ENCODE assay signal across 16 cellular contexts in genomic region chr5:181069767-181070491, GRCh38. TPM values are rescaled to one million over a fixed set of nuclear protein-coding genes. Genes with fewer than 3 reads are reported as not detected.
DNase-seq lines count a peak whose midpoint lies in the region; ATAC-seq, FAIRE-seq and TF ChIP-seq lines count a peak whose summit lies in the region.
"Had no signal": no experiment of that assay in that cellular context is flagged by ENCODE, and none has a peak within 500 bp of the region (broad histone marks: within the 10 kb centered on the region; RNA-seq: fewer than 3 reads in every experiment).

No MANE protein-coding gene starts in this region.

- TF ChIP-seq RAD21 in H1 (IDR thresholded peaks at IDR 0.05 in 1 of 2, conservative IDR thresholded peaks at IDR 0.05 in 1 of 2; ENCODE audit: low read depth in 2 of 2, low read length in 2 of 2), result no peak
- no peak for TF ChIP-seq RAD21 in HepG2 (CRISPR knock-in tag; IDR thresholded peaks at IDR 0.05)

- no peaks in the 10 kb centered on the region for H4K20me1 ChIP-seq in H1 (replicated peaks in 1 of 2; ENCODE audit: control insufficient read depth in 1 of 2, insufficient read depth in 2 of 2, low read length in 2 of 2)
- H4K20me1 ChIP-seq in HepG2 (ENCODE audit: insufficient read depth, low read length), result no peaks in the 10 kb centered on the region

- POLR2A ChIA-PET in H1 (lab: Charles Lee; ENCODE audit: partially characterized antibody), result interaction anchor here (0.6 to 2.9 kb wide), 3 partner anchors 12 to 30 kb away, joined by 3 to 10 read pairs (median 7); no protein-coding TSS in a partner anchor
- POLR2A ChIA-PET in HepG2 (lab: Yijun Ruan, JAX), result no interaction called here

- no peak overlapping the region for H2BK12ac ChIP-seq in H1 (ENCODE audit: low read depth, low read length)

- TF ChIP-seq CTCF in HFFc6 (IDR thresholded peaks at IDR 0.05) (no peak), H1 (IDR thresholded peaks at IDR 0.05; ENCODE audit: control extremely low read depth in 1 of 3, insufficient read depth in 1 of 3, low read depth in 1 of 3, low read length in 3 of 3) (no peak), HepG2 (CRISPR knock-in tag; IDR thresholded peaks at IDR 0.05) (no peak), stomach (IDR thresholded peaks at IDR 0.05) (no peak)

- H3K18ac ChIP-seq in H1 (ENCODE audit: extremely low read depth, low read length), result no peak overlapping the region

- H3K4me2 ChIP-seq in H1 (ENCODE audit: insufficient read depth in 1 of 2, low read depth in 2 of 2, low read length in 2 of 2) (peak overlapping the region; percentile 50 to 58), HepG2 (ENCODE audit: low read depth, low read length) (peak overlapping the region; percentile 18; the same call in 1 of the 2 replicates)

- no peaks in the 10 kb centered on the region for H3K36me3 Mint-ChIP-seq in HFFc6 (ENCODE audit: low read depth)
- H3K36me3 Mint-ChIP-seq: activated naive CD8-positive, alpha-beta T cell treated with anti-CD3 and anti-CD28 coated beads for 36 hours had no signal

- no peak overlapping the region for H3K27ac ChIP-seq in H1 (ENCODE audit: low read depth, low read length)
- H3K27ac ChIP-seq in HepG2 (ENCODE audit: extremely low read length, insufficient read depth, low read length), result no peak overlapping the region
- H3K27ac ChIP-seq in stomach, result no peak overlapping the region

- no peak for TF ChIP-seq EP300 in H1 (IDR thresholded peaks at IDR 0.05; ENCODE audit: borderline replicate concordance in 1 of 2, low read depth in 2 of 2, low read length in 2 of 2)
- TF ChIP-seq EP300 in HepG2 (IDR thresholded peaks at IDR 0.05; ENCODE audit: low read depth in 2 of 2, low read length in 2 of 2), result no peak
- TF ChIP-seq EP300 in HepG2 (CRISPR knock-in tag; IDR thresholded peaks at IDR 0.05; ENCODE audit: borderline replicate concordance), result no peak
- TF ChIP-seq EP300 in stomach (IDR thresholded peaks at IDR 0.05), result no peak

- H2BK120ac ChIP-seq in H1 (replicated peaks; ENCODE audit: low read depth, low read length), result no peak overlapping the region

- TF ChIP-seq POLR2A in H1 (IDR thresholded peaks at IDR 0.05; ENCODE audit: control extremely low read depth in 1 of 2, low read depth in 2 of 2, low read length in 2 of 2) (peak; percentile 50 to 85), HepG2 (IDR thresholded peaks at IDR 0.05; ENCODE audit: insufficient read depth in 1 of 2, low read depth in 2 of 2, low read length in 2 of 2) (no peak), stomach (IDR thresholded peaks at IDR 0.05) (no peak)

- H2AFZ ChIP-seq in H1 (ENCODE audit: low read length) (peak overlapping the region; percentile 27; the same call in 1 of the 2 replicates), HepG2 (ENCODE audit: low read length) (no peak overlapping the region)

- H3K4ac ChIP-seq in H1 (replicated peaks; ENCODE audit: insufficient read length, low read depth, low read length), result no peak overlapping the region

- intact Hi-C loops in HepG2 (cut with micrococcal nuclease; ENCODE audit: unreplicated experiment) (no loop called here), stomach (cut with DNase I; ENCODE audit: low total_unique reads) (no loop called here)

- no peaks in the 10 kb centered on the region for H3K79me1 ChIP-seq in H1 (ENCODE audit: low read depth, low read length)

- H4K8ac ChIP-seq in H1 (ENCODE audit: extremely low read depth, insufficient read depth, low read length), result no peak overlapping the region

- ATAC-seq in HepG2 (peak; percentile 63), GM18517 (IDR thresholded peaks at IDR 0.05; ENCODE audit: unreplicated experiment) (no peak)

- DNase-seq in ELF-1 (ENCODE audit: low read depth, low spot score) (peak; percentile 23), HFFc6 (peak; percentile 12), H1 (ENCODE audit: low read depth in 1 of 2, low spot score in 2 of 2) (peak in 1 of 2 experiments; percentile 85), HepG2 (ENCODE audit: low spot score) (no peak), NCI-H146 (lab: John Stamatoyannopoulos, UW) (no peak), stomach (no peak)
- no peak for DNase-seq in activated T-cell treated with anti-CD3 and anti-CD28 coated beads, Interleukin-2, amount 50 U/mL, for 48 hours
- DNase-seq: activated CD4-positive, CD25-positive, alpha-beta regulatory T cell; activated naive CD8-positive, alpha-beta T cell treated with anti-CD3 and anti-CD28 coated beads for 36 hours; activated T-cell treated with anti-CD3 and anti-CD28 coated beads for 4 hours; effector CD8-positive, alpha-beta T cell; NCI-H1092; OCI-M1 had no signal

- CTCF ChIA-PET in H1 (lab: Charles Lee; ENCODE audit: partially characterized antibody) (interaction anchor here (1.5 to 2.6 kb wide), 2 partner anchors 14 to 15 kb away, joined by 6 to 13 read pairs; no protein-coding TSS in a partner anchor), HepG2 (lab: Yijun Ruan, JAX; ENCODE audit: low intra/inter-chr PET ratio, low total read pairs) (no interaction called here)

- no peaks in the 10 kb centered on the region for H3K4me1 Mint-ChIP-seq in HFFc6 (ENCODE audit: low read depth)
- H3K4me1 Mint-ChIP-seq: activated naive CD8-positive, alpha-beta T cell treated with anti-CD3 and anti-CD28 coated beads for 36 hours had no signal

- H3K56ac ChIP-seq in H1 (replicated peaks; ENCODE audit: insufficient read length, low read depth, low read length), result no peak overlapping the region

- H3K9me3 ChIP-seq in H1 (ENCODE audit: insufficient read depth in 2 of 2, low read depth in 1 of 2, low read length in 1 of 2) (peaks cover 5 to 20% of the 10 kb centered on the region in 2 experiments), HepG2 (ENCODE audit: low read length) (no peaks in the 10 kb centered on the region), stomach (peaks cover 3 to 11% (median 10%) of the 10 kb centered on the region in 4 donors)

- H3K9ac ChIP-seq in H1 (replicated peaks in 1 of 4; ENCODE audit: extremely low read depth in 1 of 4, low read depth in 3 of 4, low read length in 3 of 4), result no peak overlapping the region
- H3K9ac ChIP-seq in HepG2 (ENCODE audit: insufficient read depth, low read depth, low read length), result no peak overlapping the region

- peak overlapping the region in 3 of 4 experiments; percentile 14 to 49 (median 23); a peak in 6 of 8 replicates for H3K4me3 ChIP-seq in H1 (ENCODE audit: extremely low read depth in 1 of 4, insufficient read depth in 2 of 4, low read depth in 3 of 4, low read length in 4 of 4)
- no peak overlapping the region for H3K4me3 ChIP-seq in HepG2 (replicated peaks in 1 of 3; ENCODE audit: insufficient read depth in 1 of 3, low read depth in 2 of 3, low read length in 3 of 3)
- no peak overlapping the region for H3K4me3 ChIP-seq in stomach

- no peaks in the 10 kb centered on the region for H3K36me3 ChIP-seq in H1 (ENCODE audit: control insufficient read depth in 2 of 4, insufficient read depth in 4 of 4, low read length in 3 of 4)
- no peaks in the 10 kb centered on the region for H3K36me3 ChIP-seq in HepG2 (replicated peaks in 1 of 2; ENCODE audit: control insufficient read depth in 1 of 2, insufficient read depth in 2 of 2, low read length in 2 of 2)
- H3K36me3 ChIP-seq in stomach, result no peaks in the 10 kb centered on the region

- H3K27me3 Mint-ChIP-seq in HFFc6 (ENCODE audit: insufficient read depth), result peaks cover 26% of the 10 kb centered on the region

- H3K23me2 ChIP-seq in H1 (ENCODE audit: low read depth, low read length), result no peaks in the 10 kb centered on the region

- no peak overlapping the region for H2BK5ac ChIP-seq in H1 (ENCODE audit: low read depth, low read length)

- no peaks in the 10 kb centered on the region for H3K9me3 Mint-ChIP-seq in HFFc6
- H3K9me3 Mint-ChIP-seq: activated naive CD8-positive, alpha-beta T cell treated with anti-CD3 and anti-CD28 coated beads for 36 hours had no signal

- H3K4me3 Mint-ChIP-seq in HFFc6, result peak overlapping the region; percentile 47
- H3K4me3 Mint-ChIP-seq: activated naive CD8-positive, alpha-beta T cell treated with anti-CD3 and anti-CD28 coated beads for 36 hours had no signal

- no peak overlapping the region for H3K14ac ChIP-seq in H1 (ENCODE audit: insufficient read length)

- H3K79me2 ChIP-seq in H1 (ENCODE audit: control insufficient read depth in 1 of 2, insufficient read depth in 2 of 2, low read length in 2 of 2) (no peaks in the 10 kb centered on the region), HepG2 (ENCODE audit: insufficient read depth, low read length) (no peaks in the 10 kb centered on the region)

- no TSS peak for BruUV-seq in HepG2 (replicated peaks; lab: Mats Ljungman, UMichigan)

- H4K5ac ChIP-seq in H1 (ENCODE audit: insufficient read length, low read depth, low read length), result no peak overlapping the region

- H3K4me1 ChIP-seq in H1 (replicated peaks in 1 of 4; ENCODE audit: control insufficient read depth in 3 of 4, insufficient read depth in 4 of 4, low read length in 3 of 4) (peaks cover 0 to 5% (median 3%) of the 10 kb centered on the region in 4 experiments; a peak in 3 of 7 replicates), HepG2 (ENCODE audit: insufficient read depth, low read length) (no peaks in the 10 kb centered on the region), stomach (no peaks in the 10 kb centered on the region)

- in situ Hi-C loops in HepG2 (cut with HindIII; ENCODE audit: extremely low pct_ligation_motif_present, low pct_unique_long_range_greater_than_20kb), result no loop called here

- WGBS in H1 (ENCODE audit: extremely low coverage in 1 of 2, insufficient coverage in 1 of 2, insufficient read length in 1 of 2, insufficient replicate concordance in 2 of 2, low coverage in 1 of 2, low lambda C conversion rate in 2 of 2, missing lambda C conversion rate in 1 of 2), 2 experiments, result 45% methylated on average over 25 of the region's 26 CpGs; no CpG with 5 or more reads in 1 of the 2 experiments
- 16% methylated on average over 5 of the region's 26 CpGs for WGBS in HepG2 (ENCODE audit: low lambda C conversion rate)
- whole genome bisulfite sequencing in stomach, 5 donors, result 36 to 45% (median 40%) methylated on average over 18 to 26 of the region's 26 CpGs

- H4K91ac ChIP-seq in H1 (replicated peaks; ENCODE audit: insufficient read length, low read length), result no peak overlapping the region

- H3K23ac ChIP-seq in H1 (ENCODE audit: insufficient read length), result no peak overlapping the region

- H2BK20ac ChIP-seq in H1 (ENCODE audit: low read length), result no peak overlapping the region

- no peak overlapping the region for H2AK5ac ChIP-seq in H1 (ENCODE audit: low read depth, low read length)

- no peak overlapping the region for H3K27ac Mint-ChIP-seq in HFFc6
- H3K27ac Mint-ChIP-seq: activated naive CD8-positive, alpha-beta T cell treated with anti-CD3 and anti-CD28 coated beads for 36 hours had no signal

- H2BK15ac ChIP-seq in H1 (ENCODE audit: low read length), result no peak overlapping the region

- FAIRE-seq in H1 (lab: Jason Lieb, UNC), result peak; percentile 39
- no peak for FAIRE-seq in HepG2 (lab: Jason Lieb, UNC)
- FAIRE-seq: D721Med had no signal

- H3K27me3 ChIP-seq in H1 (replicated peaks in 1 of 4; ENCODE audit: control insufficient read depth in 3 of 4, extremely low read depth in 1 of 4, insufficient read depth in 3 of 4, low read length in 3 of 4), result no peaks in the 10 kb centered on the region; a peak in 2 of 7 replicates
- H3K27me3 ChIP-seq in HepG2 (ENCODE audit: control insufficient read depth in 1 of 2, insufficient read depth in 2 of 2, low read length in 2 of 2), result peaks cover 3 to 44% of the 10 kb centered on the region in 2 experiments; a peak in 4 of 5 replicates
- peaks cover 0 to 72% (median 26%) of the 10 kb centered on the region in 3 donors for H3K27me3 ChIP-seq in stomach

RNA-seq across cellular contexts. Expression of gene BTNL9, which starts 29.9 kb away (rescaled TPM):
- not detected for total RNA-seq in HFFc6 (2021; fragmentation: NEBNext Ultra II Directional; extraction: Animal tissue kit (Norgen Biotek cat#: 25700))
- total RNA-seq in H1 (2021; fragmentation: NEBNext Ultra II Directional; extraction: Animal tissue kit (Norgen Biotek cat#: 25700)), result 0.65 and 0.89 TPM in 2 replicates
- polyA plus RNA-seq in H1 (2011; rRNA removed) (0.23 and 0.46 TPM in 2 replicates), HepG2 (2011; rRNA removed) (not detected in 2 replicates), stomach (1 to 10 TPM; 3.8 to 8.7 (median 5.7) TPM)
- polyA plus RNA-seq in H1 (2011; cell fraction: cytosol; rRNA removed), result 0.62 TPM
- polyA plus RNA-seq in H1 (2011; cell fraction: nucleus; rRNA removed), result 0.97 TPM
- polyA plus RNA-seq in H1 (2012, experiment 1 of 2), result 0.56 to 1.2 TPM (median 0.60 TPM) in 3 of 4 replicates, not detected in the other
- 0.08 TPM for polyA plus RNA-seq in H1 (2012, experiment 2 of 2)
- 0.73 TPM for polyA plus RNA-seq in H1 (2013, experiment 1 of 2)
- polyA plus RNA-seq in H1 (2013, experiment 2 of 2), result 1.3 TPM
- polyA minus RNA-seq in H1 (2011; rRNA and poly(A)+ RNA removed), result 0.03 and 0.07 TPM in 2 replicates
- polyA minus RNA-seq in H1 (2011; cell fraction: cytosol; rRNA and poly(A)+ RNA removed), result not detected
- 0.70 TPM for polyA minus RNA-seq in H1 (2011; cell fraction: nucleus; rRNA and poly(A)+ RNA removed)
- total RNA-seq in HepG2 (2016; rRNA removed; fragmentation: Illumina TruSeq; extraction: Trizol) (0.13 TPM in 1 of 2 replicates, not detected in the other), stomach (100 to 1,000 TPM in 1 of 5 donors, 10 to 100 TPM in 3, 1 to 10 TPM in 1; 3.5 to 108 (median 14.1) TPM)
- total RNA-seq in HepG2 (2016; cell fraction: cytosol; rRNA removed; fragmentation: Illumina TruSeq; extraction: Trizol; ENCODE audit: low read depth), result 1.1 and 2.7 TPM in 2 replicates
- total RNA-seq in HepG2 (2016; cell fraction: insoluble cytoplasmic fraction; rRNA removed; fragmentation: Illumina TruSeq; extraction: Trizol), result 0.09 TPM in 1 of 2 replicates, not detected in the other
- total RNA-seq in HepG2 (2016; cell fraction: membrane; rRNA removed; fragmentation: Illumina TruSeq; extraction: Trizol), result not detected in 2 replicates
- not detected in 2 replicates for total RNA-seq in HepG2 (2016; cell fraction: nucleus; rRNA removed; fragmentation: Illumina TruSeq; extraction: Trizol)
- not detected in 2 replicates for polyA plus RNA-seq in HepG2 (2011; cell fraction: cytosol; rRNA removed)
- not detected in 2 replicates for polyA plus RNA-seq in HepG2 (2011; cell fraction: nucleus; rRNA removed)
- polyA plus RNA-seq in HepG2 (2012), result not detected in 2 replicates
- polyA plus RNA-seq in HepG2 (2016; cell fraction: cytosol; fragmentation: Illumina TruSeq; extraction: Trizol; ENCODE audit: low read depth), result not detected in 2 replicates
- not detected in 2 replicates for polyA plus RNA-seq in HepG2 (2016; cell fraction: insoluble cytoplasmic fraction; fragmentation: Illumina TruSeq; extraction: Trizol; ENCODE audit: low read depth)
- polyA plus RNA-seq in HepG2 (2016; cell fraction: membrane; fragmentation: Illumina TruSeq; extraction: Trizol; ENCODE audit: low read depth), result not detected in 2 replicates
- polyA plus RNA-seq in HepG2 (2016; cell fraction: nucleus; fragmentation: Illumina TruSeq; extraction: Trizol; ENCODE audit: insufficient read depth, low read depth), result not detected in 2 replicates
- polyA minus RNA-seq in HepG2 (2011; rRNA and poly(A)+ RNA removed; ENCODE audit: low replicate concordance), result not detected in 2 replicates
- not detected in 2 replicates for polyA minus RNA-seq in HepG2 (2011; cell fraction: cytosol; rRNA and poly(A)+ RNA removed)
- not detected in 2 replicates for polyA minus RNA-seq in HepG2 (2011; cell fraction: nucleus; rRNA and poly(A)+ RNA removed)
- total RNA-seq: fibroblast of villous mesenchyme had no signal

Comparison
In these comparisons a context has a peak if more than half of its experiments do, and no peak if none do; other contexts are left out.
1. DNase-seq: peak in ELF-1 (single experiment) and HFFc6 (single experiment); none in HepG2 (single experiment), NCI-H146 (single experiment), stomach (single experiment) and activated T-cell treated with anti-CD3 and anti-CD28 coated beads, Interleukin-2, amount 50 U/mL, for 48 hours (0 of 2).
2. H3K4me3 ChIP-seq: peak in H1 (3 of 4); none in HepG2 (0 of 3) and stomach (0 of 4).
3. POLR2A ChIP-seq: peak in H1 (2 of 2); none in HepG2 (0 of 2) and stomach (0 of 4).